ENCODE assay signal across 22 cellular contexts in the genomic region with DNA sequence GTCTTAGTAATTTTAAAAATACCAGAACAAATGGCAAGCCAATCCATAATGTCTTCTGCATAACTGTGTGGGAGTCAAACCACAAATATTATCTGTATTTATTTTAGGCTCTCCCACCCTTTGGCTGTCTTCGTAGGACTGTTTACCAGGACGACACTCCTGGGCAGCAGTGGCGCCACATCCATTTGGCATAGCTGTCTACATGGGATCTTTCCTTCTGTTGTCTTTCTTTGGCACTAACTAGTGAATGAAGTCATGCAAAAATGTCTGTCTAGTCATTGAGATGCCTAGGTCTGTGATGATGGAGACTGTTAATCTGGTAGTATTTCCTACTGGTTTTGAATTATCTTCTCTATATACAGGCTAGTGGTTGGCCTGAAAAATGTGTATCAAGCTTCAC. TPM values are rescaled to one million over a fixed set of nuclear protein-coding genes. Genes with fewer than 3 reads are reported as not detected.
A peak's percentile ranks its signal among the peaks of the same experiment; 100 is the strongest.
DNase-seq lines count a peak whose midpoint lies in the region; ATAC-seq, FAIRE-seq and TF ChIP-seq lines count a peak whose summit lies in the region.
"Had no signal": no experiment of that assay in that cellular context is flagged by ENCODE, and none has a peak within 500 bp of the region (broad histone marks: within the 10 kb centered on the region; RNA-seq: fewer than 3 reads in every experiment).

No MANE protein-coding gene starts in this region.

- H3K27ac ChIP-seq in astrocyte (ENCODE audit: low read depth, low read length), result no peak overlapping the region

- no peak overlapping the region for H2AFZ ChIP-seq in astrocyte (ENCODE audit: low read depth, low read length)

- no peak for TF ChIP-seq CTCF in astrocyte (IDR thresholded peaks at IDR 0.05; ENCODE audit: insufficient read depth, low read depth, low read length)
- TF ChIP-seq CTCF in CD14-positive monocyte (IDR thresholded peaks at IDR 0.05), result no peak
- TF ChIP-seq CTCF in glutamatergic neuron (IDR thresholded peaks at IDR 0.05; ENCODE audit: partially characterized antibody, unreplicated experiment), result no peak

- H3K36me3 ChIP-seq in MG63 (no peaks in the 10 kb centered on the region), astrocyte (ENCODE audit: insufficient read depth, low read length) (no peaks in the 10 kb centered on the region)
- H3K36me3 ChIP-seq: BE2C had no signal

- no peak for ATAC-seq in GM18511 (IDR thresholded peaks at IDR 0.05; ENCODE audit: unreplicated experiment)

- intact Hi-C loops in CD14-positive monocyte (cut with micrococcal nuclease), result no loop called here

- H3K36me3 Mint-ChIP-seq in astrocyte (ENCODE audit: low read depth, unreplicated experiment) (no peaks in the 10 kb centered on the region), CD14-positive monocyte (no peaks in the 10 kb centered on the region), glutamatergic neuron (ENCODE audit: unreplicated experiment) (no peaks in the 10 kb centered on the region)

- H3K4me1 Mint-ChIP-seq in astrocyte (ENCODE audit: low read depth, unreplicated experiment) (peaks cover 2% of the 10 kb centered on the region), CD14-positive monocyte (no peaks in the 10 kb centered on the region), glutamatergic neuron (ENCODE audit: low read depth, unreplicated experiment) (peaks cover 2% of the 10 kb centered on the region)

- no peak for FAIRE-seq in astrocyte (lab: Jason Lieb, UNC)
- FAIRE-seq: GM12878 had no signal

- H3K9me3 ChIP-seq in MG63 (no peaks in the 10 kb centered on the region), astrocyte (ENCODE audit: insufficient read depth, low read depth, low read length) (no peaks in the 10 kb centered on the region)
- H3K9me3 ChIP-seq: BE2C, Caco-2 had no signal

- no peak overlapping the region for H3K4me2 ChIP-seq in astrocyte (ENCODE audit: low read length)

- no peak overlapping the region for H3K9ac ChIP-seq in astrocyte (ENCODE audit: low read length)

- no peaks in the 10 kb centered on the region for H4K20me1 ChIP-seq in astrocyte (ENCODE audit: insufficient read depth, low read length)

- no peaks in the 10 kb centered on the region for H3K9me3 Mint-ChIP-seq in astrocyte (ENCODE audit: unreplicated experiment)
- H3K9me3 Mint-ChIP-seq in CD14-positive monocyte, result peaks cover 0 to 8% (median 2%) of the 10 kb centered on the region in 7 donors
- H3K9me3 Mint-ChIP-seq in glutamatergic neuron (ENCODE audit: unreplicated experiment), result peaks cover 1% of the 10 kb centered on the region
- H3K9me3 Mint-ChIP-seq: CD4-positive, alpha-beta T cell had no signal

- H3K79me2 ChIP-seq in astrocyte (ENCODE audit: insufficient read depth, low read length), result no peaks in the 10 kb centered on the region

- DNase-seq in AG20443 (ENCODE audit: low spot score) (peak; percentile 18), MG63 (peak; percentile 70), astrocyte (ENCODE audit: low read depth) (peak; percentile 27), non-pigmented ciliary epithelial cell (ENCODE audit: low read depth) (peak; percentile 10), CD14-positive monocyte (ENCODE audit: low spot score) (no peak), glutamatergic neuron (no peak), NCI-H69 (lab: John Stamatoyannopoulos, UW) (no peak)
- DNase-seq: 8988T; BE2C; Caco-2; CD4-positive, alpha-beta T cell; DMS153; IMR-90; NCI-H1048; NCI-H146; NCI-H2081; NCI-H2171 treated with DMSO at 0.1 percent for 48 hours; NCI-H510A; NCI-H774; SHP77 treated with DMSO at 0.1 percent for 48 hours had no signal

- H3K4me3 Mint-ChIP-seq in astrocyte (ENCODE audit: unreplicated experiment) (no peak overlapping the region), CD14-positive monocyte (no peak overlapping the region), glutamatergic neuron (ENCODE audit: unreplicated experiment) (no peak overlapping the region)
- H3K4me3 Mint-ChIP-seq: CD4-positive, alpha-beta T cell had no signal

- H3K27me3 Mint-ChIP-seq in astrocyte (ENCODE audit: low read depth, unreplicated experiment) (peaks cover 3% of the 10 kb centered on the region), CD14-positive monocyte (ENCODE audit: low read depth in 3 of 3) (peaks cover 0 to 6% (median 0%) of the 10 kb centered on the region in 3 donors), glutamatergic neuron (ENCODE audit: unreplicated experiment) (peaks cover 3% of the 10 kb centered on the region)

- H3K27ac Mint-ChIP-seq in astrocyte (ENCODE audit: unreplicated experiment), result no peak overlapping the region
- no peak overlapping the region for H3K27ac Mint-ChIP-seq in CD14-positive monocyte
- no peak overlapping the region for H3K27ac Mint-ChIP-seq in glutamatergic neuron (ENCODE audit: unreplicated experiment)
- H3K27ac Mint-ChIP-seq: CD4-positive, alpha-beta T cell had no signal

- no peaks in the 10 kb centered on the region for H3K4me1 ChIP-seq in astrocyte (ENCODE audit: insufficient read depth, low read length)
- H3K4me1 ChIP-seq: BE2C had no signal

- H3K4me3 ChIP-seq in MG63 (no peak overlapping the region), astrocyte (ENCODE audit: insufficient read depth, low read depth, low read length) (no peak overlapping the region)
- H3K4me3 ChIP-seq: GM12878 had no signal

- no peaks in the 10 kb centered on the region for H3K27me3 ChIP-seq in MG63
- H3K27me3 ChIP-seq in astrocyte (ENCODE audit: insufficient read depth, low read length), result no peaks in the 10 kb centered on the region
- H3K27me3 ChIP-seq: BE2C had no signal

RNA-seq across cellular contexts. Expression of a gene that starts 54.0 kb away (rescaled TPM):
- total RNA-seq in MG63 (2014; rRNA removed; shearing (Covaris generic); ENCODE audit: low replicate concordance), result 13.5 and 14.9 TPM in 2 replicates
- total RNA-seq in astrocyte (36.5 and 38.9 TPM in 2 replicates), glutamatergic neuron (ENCODE audit: unreplicated experiment) (7.2 TPM)
- 10 to 100 TPM; 62.1 to 67.9 TPM for polyA plus RNA-seq in CD14-positive monocyte

Comparison
In these comparisons a context has a peak if more than half of its experiments do, and no peak if none do; other contexts are left out.
1. DNase-seq: peak in AG20443 (single experiment), MG63 (single experiment), astrocyte (single experiment) and non-pigmented ciliary epithelial cell (single experiment); none in CD14-positive monocyte (single experiment), glutamatergic neuron (single experiment) and NCI-H69 (single experiment).